In the genomic region with DNA sequence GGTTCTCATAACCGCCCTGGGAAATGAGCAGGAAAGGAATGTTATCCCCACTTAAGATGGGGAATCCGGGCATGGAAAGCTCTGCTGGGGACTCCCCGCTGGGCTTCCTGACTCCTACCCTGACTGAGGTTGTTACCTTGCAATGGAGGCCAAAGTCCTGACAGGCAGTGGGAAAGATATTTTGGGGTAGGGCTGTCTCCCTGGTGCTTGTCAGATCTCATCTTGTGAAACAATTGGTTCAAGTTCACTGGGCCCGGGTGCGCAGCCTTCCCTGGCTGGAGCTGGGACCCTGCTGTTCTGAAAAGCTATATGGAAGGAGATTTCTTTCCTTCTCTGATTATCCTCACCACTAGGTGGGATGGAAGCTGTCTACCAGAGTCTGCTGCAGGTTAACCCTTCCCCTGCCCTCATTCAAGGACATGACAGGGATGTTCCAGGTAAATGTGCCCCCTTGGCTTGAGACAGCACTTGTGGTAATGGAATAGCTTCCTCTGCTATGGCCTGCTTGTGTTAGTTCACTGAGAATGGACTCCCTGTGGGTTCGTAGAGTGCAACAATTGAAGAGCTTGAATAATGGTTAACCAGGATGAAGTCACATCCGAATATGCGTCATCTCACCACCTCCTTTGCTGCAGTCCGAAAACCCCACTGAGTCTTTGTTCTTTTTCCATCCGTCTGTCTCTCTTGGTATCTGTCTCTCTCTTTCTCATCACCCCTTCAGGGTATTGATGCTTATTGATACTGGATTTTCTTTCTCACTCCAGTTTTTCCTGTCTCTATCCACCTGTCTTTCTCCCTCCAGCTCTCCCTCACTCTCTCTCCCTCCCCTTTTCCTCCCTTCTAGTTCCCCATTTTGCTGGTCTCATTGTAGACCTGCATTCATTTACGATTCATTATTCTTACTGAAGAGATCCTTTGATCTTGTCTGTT, we compare ENCODE assay signal across 1 cellular context.
TF ChIP-seq lines count a peak whose summit lies in the region.

No MANE protein-coding gene starts in this region.

TF ChIP-seq in HepG2, 621 proteins besides CTCF, POLR2A, EP300 and RAD21 (continued from another document and continues in another):
- TF ChIP-seq, protein P1, sequence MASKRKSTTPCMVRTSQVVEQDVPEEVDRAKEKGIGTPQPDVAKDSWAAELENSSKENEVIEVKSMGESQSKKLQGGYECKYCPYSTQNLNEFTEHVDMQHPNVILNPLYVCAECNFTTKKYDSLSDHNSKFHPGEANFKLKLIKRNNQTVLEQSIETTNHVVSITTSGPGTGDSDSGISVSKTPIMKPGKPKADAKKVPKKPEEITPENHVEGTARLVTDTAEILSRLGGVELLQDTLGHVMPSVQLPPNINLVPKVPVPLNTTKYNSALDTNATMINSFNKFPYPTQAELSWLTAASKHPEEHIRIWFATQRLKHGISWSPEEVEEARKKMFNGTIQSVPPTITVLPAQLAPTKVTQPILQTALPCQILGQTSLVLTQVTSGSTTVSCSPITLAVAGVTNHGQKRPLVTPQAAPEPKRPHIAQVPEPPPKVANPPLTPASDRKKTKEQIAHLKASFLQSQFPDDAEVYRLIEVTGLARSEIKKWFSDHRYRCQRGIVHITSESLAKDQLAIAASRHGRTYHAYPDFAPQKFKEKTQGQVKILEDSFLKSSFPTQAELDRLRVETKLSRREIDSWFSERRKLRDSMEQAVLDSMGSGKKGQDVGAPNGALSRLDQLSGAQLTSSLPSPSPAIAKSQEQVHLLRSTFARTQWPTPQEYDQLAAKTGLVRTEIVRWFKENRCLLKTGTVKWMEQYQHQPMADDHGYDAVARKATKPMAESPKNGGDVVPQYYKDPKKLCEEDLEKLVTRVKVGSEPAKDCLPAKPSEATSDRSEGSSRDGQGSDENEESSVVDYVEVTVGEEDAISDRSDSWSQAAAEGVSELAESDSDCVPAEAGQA (IDR thresholded peaks at IDR 0.05; ENCODE audit: low read depth): 0 out of 2 replicates have a peak, but pooled peaks have one; percentile 10
- TF ChIP-seq, protein P1 (CRISPR knock-in tag; IDR thresholded peaks at IDR 0.05; ENCODE audit: borderline replicate concordance): no peak
- TF ChIP-seq ERF (CRISPR knock-in tag; IDR thresholded peaks at IDR 0.05): peak; percentile 38; the same call in 1 of the 2 replicates
- peak; percentile 24; the same call in 1 of the 2 replicates for TF ChIP-seq ZNF235 (CRISPR knock-in tag; IDR thresholded peaks at IDR 0.05; ENCODE audit: borderline replicate concordance)
- TF ChIP-seq ZNF652 (CRISPR knock-in tag; IDR thresholded peaks at IDR 0.05; ENCODE audit: borderline replicate concordance, low read depth): peak; percentile 98
- no peak for TF ChIP-seq KLF16 (CRISPR knock-in tag; IDR thresholded peaks at IDR 0.05)
- no peak; the same call in 1 of the 2 replicates for TF ChIP-seq POLR2AphosphoS5 (IDR thresholded peaks at IDR 0.05; ENCODE audit: low read depth, low read length)
- TF ChIP-seq, protein P2, sequence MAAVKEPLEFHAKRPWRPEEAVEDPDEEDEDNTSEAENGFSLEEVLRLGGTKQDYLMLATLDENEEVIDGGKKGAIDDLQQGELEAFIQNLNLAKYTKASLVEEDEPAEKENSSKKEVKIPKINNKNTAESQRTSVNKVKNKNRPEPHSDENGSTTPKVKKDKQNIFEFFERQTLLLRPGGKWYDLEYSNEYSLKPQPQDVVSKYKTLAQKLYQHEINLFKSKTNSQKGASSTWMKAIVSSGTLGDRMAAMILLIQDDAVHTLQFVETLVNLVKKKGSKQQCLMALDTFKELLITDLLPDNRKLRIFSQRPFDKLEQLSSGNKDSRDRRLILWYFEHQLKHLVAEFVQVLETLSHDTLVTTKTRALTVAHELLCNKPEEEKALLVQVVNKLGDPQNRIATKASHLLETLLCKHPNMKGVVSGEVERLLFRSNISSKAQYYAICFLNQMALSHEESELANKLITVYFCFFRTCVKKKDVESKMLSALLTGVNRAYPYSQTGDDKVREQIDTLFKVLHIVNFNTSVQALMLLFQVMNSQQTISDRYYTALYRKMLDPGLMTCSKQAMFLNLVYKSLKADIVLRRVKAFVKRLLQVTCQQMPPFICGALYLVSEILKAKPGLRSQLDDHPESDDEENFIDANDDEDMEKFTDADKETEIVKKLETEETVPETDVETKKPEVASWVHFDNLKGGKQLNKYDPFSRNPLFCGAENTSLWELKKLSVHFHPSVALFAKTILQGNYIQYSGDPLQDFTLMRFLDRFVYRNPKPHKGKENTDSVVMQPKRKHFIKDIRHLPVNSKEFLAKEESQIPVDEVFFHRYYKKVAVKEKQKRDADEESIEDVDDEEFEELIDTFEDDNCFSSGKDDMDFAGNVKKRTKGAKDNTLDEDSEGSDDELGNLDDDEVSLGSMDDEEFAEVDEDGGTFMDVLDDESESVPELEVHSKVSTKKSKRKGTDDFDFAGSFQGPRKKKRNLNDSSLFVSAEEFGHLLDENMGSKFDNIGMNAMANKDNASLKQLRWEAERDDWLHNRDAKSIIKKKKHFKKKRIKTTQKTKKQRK (IDR thresholded peaks at IDR 0.05; ENCODE audit: low read length): no peak
- peak; percentile 54; the same call in 1 of the 2 replicates for TF ChIP-seq SALL1 (CRISPR knock-in tag; IDR thresholded peaks at IDR 0.05)
- no peak for TF ChIP-seq MXI1 (IDR thresholded peaks at IDR 0.05; ENCODE audit: borderline replicate concordance, low read depth, low read length)
- TF ChIP-seq ZNF383 (CRISPR knock-in tag; IDR thresholded peaks at IDR 0.05; ENCODE audit: borderline replicate concordance): no peak
- no peak for TF ChIP-seq ZFP82 (CRISPR knock-in tag; IDR thresholded peaks at IDR 0.05; ENCODE audit: borderline replicate concordance)
- no peak for TF ChIP-seq SMARCE1 (IDR thresholded peaks at IDR 0.05; ENCODE audit: borderline replicate concordance)
- TF ChIP-seq RARA (CRISPR knock-in tag; IDR thresholded peaks at IDR 0.05): peak; percentile 70
- 0 out of 2 replicates have a peak, but pooled peaks have one; percentile 16 for TF ChIP-seq ZIK1 (CRISPR knock-in tag; IDR thresholded peaks at IDR 0.05; ENCODE audit: borderline replicate concordance, low read depth)
- TF ChIP-seq, protein P3, sequence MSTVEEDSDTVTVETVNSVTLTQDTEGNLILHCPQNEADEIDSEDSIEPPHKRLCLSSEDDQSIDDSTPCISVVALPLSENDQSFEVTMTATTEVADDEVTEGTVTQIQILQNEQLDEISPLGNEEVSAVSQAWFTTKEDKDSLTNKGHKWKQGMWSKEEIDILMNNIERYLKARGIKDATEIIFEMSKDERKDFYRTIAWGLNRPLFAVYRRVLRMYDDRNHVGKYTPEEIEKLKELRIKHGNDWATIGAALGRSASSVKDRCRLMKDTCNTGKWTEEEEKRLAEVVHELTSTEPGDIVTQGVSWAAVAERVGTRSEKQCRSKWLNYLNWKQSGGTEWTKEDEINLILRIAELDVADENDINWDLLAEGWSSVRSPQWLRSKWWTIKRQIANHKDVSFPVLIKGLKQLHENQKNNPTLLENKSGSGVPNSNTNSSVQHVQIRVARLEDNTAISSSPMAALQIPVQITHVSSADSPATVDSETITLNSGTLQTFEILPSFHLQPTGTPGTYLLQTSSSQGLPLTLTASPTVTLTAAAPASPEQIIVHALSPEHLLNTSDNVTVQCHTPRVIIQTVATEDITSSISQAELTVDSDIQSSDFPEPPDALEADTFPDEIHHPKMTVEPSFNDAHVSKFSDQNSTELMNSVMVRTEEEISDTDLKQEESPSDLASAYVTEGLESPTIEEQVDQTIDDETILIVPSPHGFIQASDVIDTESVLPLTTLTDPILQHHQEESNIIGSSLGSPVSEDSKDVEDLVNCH (CRISPR knock-in tag; IDR thresholded peaks at IDR 0.05): no peak
- 0 out of 2 replicates have a peak, but pooled peaks have one; percentile 33 for TF ChIP-seq ZNF274 (CRISPR knock-in tag; IDR thresholded peaks at IDR 0.05)
- no peak; the same call in 1 of the 2 replicates for TF ChIP-seq ZFP36L1 (CRISPR knock-in tag; IDR thresholded peaks at IDR 0.05)
- no peak; the same call in 1 of the 2 replicates for TF ChIP-seq ZNF335 (CRISPR knock-in tag; IDR thresholded peaks at IDR 0.05)
- TF ChIP-seq, protein P4, sequence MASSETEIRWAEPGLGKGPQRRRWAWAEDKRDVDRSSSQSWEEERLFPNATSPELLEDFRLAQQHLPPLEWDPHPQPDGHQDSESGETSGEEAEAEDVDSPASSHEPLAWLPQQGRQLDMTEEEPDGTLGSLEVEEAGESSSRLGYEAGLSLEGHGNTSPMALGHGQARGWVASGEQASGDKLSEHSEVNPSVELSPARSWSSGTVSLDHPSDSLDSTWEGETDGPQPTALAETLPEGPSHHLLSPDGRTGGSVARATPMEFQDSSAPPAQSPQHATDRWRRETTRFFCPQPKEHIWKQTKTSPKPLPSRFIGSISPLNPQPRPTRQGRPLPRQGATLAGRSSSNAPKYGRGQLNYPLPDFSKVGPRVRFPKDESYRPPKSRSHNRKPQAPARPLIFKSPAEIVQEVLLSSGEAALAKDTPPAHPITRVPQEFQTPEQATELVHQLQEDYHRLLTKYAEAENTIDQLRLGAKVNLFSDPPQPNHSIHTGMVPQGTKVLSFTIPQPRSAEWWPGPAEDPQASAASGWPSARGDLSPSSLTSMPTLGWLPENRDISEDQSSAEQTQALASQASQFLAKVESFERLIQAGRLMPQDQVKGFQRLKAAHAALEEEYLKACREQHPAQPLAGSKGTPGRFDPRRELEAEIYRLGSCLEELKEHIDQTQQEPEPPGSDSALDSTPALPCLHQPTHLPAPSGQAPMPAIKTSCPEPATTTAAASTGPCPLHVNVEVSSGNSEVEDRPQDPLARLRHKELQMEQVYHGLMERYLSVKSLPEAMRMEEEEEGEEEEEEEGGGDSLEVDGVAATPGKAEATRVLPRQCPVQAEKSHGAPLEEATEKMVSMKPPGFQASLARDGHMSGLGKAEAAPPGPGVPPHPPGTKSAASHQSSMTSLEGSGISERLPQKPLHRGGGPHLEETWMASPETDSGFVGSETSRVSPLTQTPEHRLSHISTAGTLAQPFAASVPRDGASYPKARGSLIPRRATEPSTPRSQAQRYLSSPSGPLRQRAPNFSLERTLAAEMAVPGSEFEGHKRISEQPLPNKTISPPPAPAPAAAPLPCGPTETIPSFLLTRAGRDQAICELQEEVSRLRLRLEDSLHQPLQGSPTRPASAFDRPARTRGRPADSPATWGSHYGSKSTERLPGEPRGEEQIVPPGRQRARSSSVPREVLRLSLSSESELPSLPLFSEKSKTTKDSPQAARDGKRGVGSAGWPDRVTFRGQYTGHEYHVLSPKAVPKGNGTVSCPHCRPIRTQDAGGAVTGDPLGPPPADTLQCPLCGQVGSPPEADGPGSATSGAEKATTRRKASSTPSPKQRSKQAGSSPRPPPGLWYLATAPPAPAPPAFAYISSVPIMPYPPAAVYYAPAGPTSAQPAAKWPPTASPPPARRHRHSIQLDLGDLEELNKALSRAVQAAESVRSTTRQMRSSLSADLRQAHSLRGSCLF (CRISPR knock-in tag; IDR thresholded peaks at IDR 0.05; ENCODE audit: borderline replicate concordance): no peak
- TF ChIP-seq, protein P5, sequence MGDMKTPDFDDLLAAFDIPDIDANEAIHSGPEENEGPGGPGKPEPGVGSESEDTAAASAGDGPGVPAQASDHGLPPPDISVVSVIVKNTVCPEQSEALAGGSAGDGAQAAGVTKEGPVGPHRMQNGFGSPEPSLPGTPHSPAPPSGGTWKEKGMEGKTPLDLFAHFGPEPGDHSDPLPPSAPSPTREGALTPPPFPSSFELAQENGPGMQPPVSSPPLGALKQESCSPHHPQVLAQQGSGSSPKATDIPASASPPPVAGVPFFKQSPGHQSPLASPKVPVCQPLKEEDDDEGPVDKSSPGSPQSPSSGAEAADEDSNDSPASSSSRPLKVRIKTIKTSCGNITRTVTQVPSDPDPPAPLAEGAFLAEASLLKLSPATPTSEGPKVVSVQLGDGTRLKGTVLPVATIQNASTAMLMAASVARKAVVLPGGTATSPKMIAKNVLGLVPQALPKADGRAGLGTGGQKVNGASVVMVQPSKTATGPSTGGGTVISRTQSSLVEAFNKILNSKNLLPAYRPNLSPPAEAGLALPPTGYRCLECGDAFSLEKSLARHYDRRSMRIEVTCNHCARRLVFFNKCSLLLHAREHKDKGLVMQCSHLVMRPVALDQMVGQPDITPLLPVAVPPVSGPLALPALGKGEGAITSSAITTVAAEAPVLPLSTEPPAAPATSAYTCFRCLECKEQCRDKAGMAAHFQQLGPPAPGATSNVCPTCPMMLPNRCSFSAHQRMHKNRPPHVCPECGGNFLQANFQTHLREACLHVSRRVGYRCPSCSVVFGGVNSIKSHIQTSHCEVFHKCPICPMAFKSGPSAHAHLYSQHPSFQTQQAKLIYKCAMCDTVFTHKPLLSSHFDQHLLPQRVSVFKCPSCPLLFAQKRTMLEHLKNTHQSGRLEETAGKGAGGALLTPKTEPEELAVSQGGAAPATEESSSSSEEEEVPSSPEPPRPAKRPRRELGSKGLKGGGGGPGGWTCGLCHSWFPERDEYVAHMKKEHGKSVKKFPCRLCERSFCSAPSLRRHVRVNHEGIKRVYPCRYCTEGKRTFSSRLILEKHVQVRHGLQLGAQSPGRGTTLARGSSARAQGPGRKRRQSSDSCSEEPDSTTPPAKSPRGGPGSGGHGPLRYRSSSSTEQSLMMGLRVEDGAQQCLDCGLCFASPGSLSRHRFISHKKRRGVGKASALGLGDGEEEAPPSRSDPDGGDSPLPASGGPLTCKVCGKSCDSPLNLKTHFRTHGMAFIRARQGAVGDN (CRISPR knock-in tag; IDR thresholded peaks at IDR 0.05): no peak
- peak; percentile 30; the same call in 1 of the 2 replicates for TF ChIP-seq ZNF501 (CRISPR knock-in tag; IDR thresholded peaks at IDR 0.05)
- 0 out of 2 replicates have a peak, but pooled peaks have one; percentile 21 for TF ChIP-seq HNF4A (CRISPR knock-in tag; IDR thresholded peaks at IDR 0.05)
- no peak for TF ChIP-seq ZNF816 (CRISPR knock-in tag; IDR thresholded peaks at IDR 0.05; ENCODE audit: borderline replicate concordance)
- no peak for TF ChIP-seq NFIB (CRISPR knock-in tag; IDR thresholded peaks at IDR 0.05; ENCODE audit: borderline replicate concordance)
- no peak for TF ChIP-seq SP4 (CRISPR knock-in tag; IDR thresholded peaks at IDR 0.05)
- TF ChIP-seq ZNF556 (CRISPR knock-in tag; IDR thresholded peaks at IDR 0.05; ENCODE audit: borderline replicate concordance): no peak
- TF ChIP-seq KLF11 (CRISPR knock-in tag; IDR thresholded peaks at IDR 0.05): peak; percentile 78; the same call in 1 of the 2 replicates
- TF ChIP-seq ZNF44 (CRISPR knock-in tag; IDR thresholded peaks at IDR 0.05): peak; percentile 74; the same call in 1 of the 2 replicates
- peak; percentile 61 for TF ChIP-seq TBX2 (CRISPR knock-in tag; IDR thresholded peaks at IDR 0.05; ENCODE audit: borderline replicate concordance)
- no peak for TF ChIP-seq CENPT (CRISPR knock-in tag; IDR thresholded peaks at IDR 0.05; ENCODE audit: low read depth)
- peak; percentile 80 for TF ChIP-seq SMAD3 (CRISPR knock-in tag; IDR thresholded peaks at IDR 0.05)
- peak; percentile 33 for TF ChIP-seq FOXA3 (CRISPR knock-in tag; IDR thresholded peaks at IDR 0.05)
